In the genomic region with DNA sequence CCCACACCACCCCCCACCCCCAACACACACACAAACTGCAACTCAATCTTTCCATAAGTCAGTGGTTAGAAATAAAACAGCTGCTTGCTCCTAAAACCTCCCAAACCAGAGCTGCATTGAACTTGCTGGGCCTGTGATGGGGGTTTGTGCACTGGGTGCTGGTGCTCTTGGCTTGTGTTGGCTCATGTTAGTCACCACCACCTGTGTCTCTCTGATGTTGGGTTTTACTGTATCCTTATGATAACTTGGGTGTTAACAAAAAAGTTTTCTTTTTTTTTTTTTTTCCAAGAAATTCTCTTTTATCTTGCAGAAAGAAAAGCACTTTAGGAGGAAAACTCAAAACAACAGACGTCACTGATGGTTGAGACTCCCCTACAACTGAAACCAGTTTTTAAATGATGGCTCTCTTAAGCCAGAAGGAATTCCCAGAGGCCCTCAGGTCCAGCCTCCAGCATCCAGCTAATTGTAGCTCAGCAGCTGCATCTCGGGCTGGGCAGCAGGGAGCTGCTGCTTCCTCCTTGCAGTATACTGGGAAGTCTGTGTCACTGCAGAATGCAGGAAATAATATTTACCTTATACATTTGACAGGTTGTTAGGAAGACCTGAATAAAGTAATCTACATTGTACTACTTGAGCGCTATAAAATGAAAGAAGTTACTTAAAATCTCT, we compare ENCODE assay signal across 24 cellular contexts.
A peak's percentile ranks its signal among the peaks of the same experiment; 100 is the strongest.
DNase-seq lines count a peak whose midpoint lies in the region; ATAC-seq and TF ChIP-seq lines count a peak whose summit lies in the region.
"Had no signal": no experiment of that assay in that cellular context is flagged by ENCODE, and none has a peak within 500 bp of the region (broad histone marks: within the 10 kb centered on the region; RNA-seq: fewer than 3 reads in every experiment).

No MANE protein-coding gene starts in this region.

- H3K27me3 ChIP-seq in Caco-2 (replicated peaks; ENCODE audit: control insufficient read depth, insufficient read depth, low read length): no peaks in the 10 kb centered on the region
- H3K27me3 ChIP-seq: BLaER1, heart left ventricle had no signal

- POLR2A ChIA-PET in Caco-2 (lab: Charles Lee): interaction anchor here (0.6 to 0.7 kb wide), 2 partner anchors 22 to 1464 kb away, joined by 3 to 5 read pairs; no protein-coding TSS in a partner anchor
- POLR2A ChIA-PET in T-cell (lab: Charles Lee): no interaction called here

- intact Hi-C loops in Caco-2 (cut with micrococcal nuclease; ENCODE audit: unreplicated experiment): loop anchor here (2.0 kb wide), 2 partner anchors 110 to 176 kb away; no protein-coding TSS in a partner anchor

- no peaks in the 10 kb centered on the region for H3K36me3 Mint-ChIP-seq in Caco-2 (ENCODE audit: insufficient read depth, unreplicated experiment)
- no peaks in the 10 kb centered on the region for H3K36me3 Mint-ChIP-seq in T-cell
- H3K36me3 Mint-ChIP-seq: mesothelial cell of epicardium had no signal

- no peak overlapping the region for H3K4me3 Mint-ChIP-seq in Caco-2 (ENCODE audit: unreplicated experiment)
- H3K4me3 Mint-ChIP-seq in T-cell: no peak overlapping the region
- H3K4me3 Mint-ChIP-seq: activated naive CD8-positive, alpha-beta T cell treated with anti-CD3 and anti-CD28 coated beads, Interleukin-2, amount 50 U/mL, for 24 hours; mesothelial cell of epicardium; nephron progenitor cell had no signal

- H3K4me1 Mint-ChIP-seq in Caco-2 (ENCODE audit: low read depth, unreplicated experiment): peaks cover 51% of the 10 kb centered on the region
- no peaks in the 10 kb centered on the region for H3K4me1 Mint-ChIP-seq in T-cell
- H3K4me1 Mint-ChIP-seq: activated naive CD8-positive, alpha-beta T cell treated with anti-CD3 and anti-CD28 coated beads, Interleukin-2, amount 50 U/mL, for 24 hours had no signal

- H3K27ac Mint-ChIP-seq in Caco-2 (ENCODE audit: unreplicated experiment) (peak overlapping the region; percentile 7), T-cell (no peak overlapping the region)
- H3K27ac Mint-ChIP-seq: activated naive CD8-positive, alpha-beta T cell treated with anti-CD3 and anti-CD28 coated beads, Interleukin-2, amount 50 U/mL, for 24 hours; mesothelial cell of epicardium; nephron progenitor cell had no signal

- H3K9me3 ChIP-seq in Caco-2: peaks cover 3% of the 10 kb centered on the region; the same call in 1 of the 2 replicates
- H3K9me3 ChIP-seq: BLaER1, heart left ventricle, left ventricle myocardium inferior, thoracic aorta had no signal

- H3K4me3 ChIP-seq in Caco-2 (ENCODE audit: low read depth, low read length): no peak overlapping the region
- H3K4me3 ChIP-seq: BLaER1, heart left ventricle, left ventricle myocardium inferior, thoracic aorta had no signal

- H3K4me1 ChIP-seq in Caco-2: peaks cover 71% of the 10 kb centered on the region
- H3K4me1 ChIP-seq: BLaER1, left ventricle myocardium inferior had no signal

- no peaks in the 10 kb centered on the region for H3K36me3 ChIP-seq in Caco-2 (ENCODE audit: control insufficient read depth, insufficient read depth, low read length)
- H3K36me3 ChIP-seq: BLaER1, heart left ventricle, left ventricle myocardium inferior, thoracic aorta had no signal

- no TSS peak for BruUV-seq in Caco-2 (replicated peaks; lab: Mats Ljungman, UMichigan)

- CTCF ChIA-PET in Caco-2 (lab: Charles Lee) (interaction anchor here (0.6 to 3.2 kb wide), 6 partner anchors 11 to 182 kb away, joined by 3 to 18 read pairs (median 4); no protein-coding TSS in a partner anchor), T-cell (lab: Charles Lee) (interaction anchor here in 1 of 2 donors (0.5 kb wide), 1 partner anchor 597 kb away, joined by 10 read pairs; no protein-coding TSS in a partner anchor)

- no peak for TF ChIP-seq CTCF in Caco-2 (IDR thresholded peaks at IDR 0.05; ENCODE audit: insufficient read depth in 1 of 2, low read depth in 1 of 2, low read length in 1 of 2, severe bottlenecking in 1 of 2, unreplicated experiment in 1 of 2)

- ATAC-seq in HG03139 (IDR thresholded peaks at IDR 0.05; ENCODE audit: unreplicated experiment) (no peak), HG03135 (IDR thresholded peaks at IDR 0.05; ENCODE audit: unreplicated experiment) (no peak), T-cell (replicated peaks in 1 of 4) (no peak)
- ATAC-seq: activated naive CD8-positive, alpha-beta T cell treated with anti-CD3 and anti-CD28 coated beads, Interleukin-2, amount 50 U/mL, for 24 hours; right cardiac atrium; Right ventricle myocardium inferior; stimulated activated naive CD8-positive, alpha-beta T cell treated with anti-CD3 and anti-CD28 coated beads, Interleukin-15, Interleukin-2, amounts not matched to agents 100 U/mL and 50 U/mL, for 24 hours had no signal

- DNase-seq in Caco-2: peak in 1 of 2 experiments; percentile 53
- DNase-seq in NCI-H2227 treated with DMSO at 0.1 percent for 48 hours (lab: John Stamatoyannopoulos, UW): peak; percentile 35
- peak; percentile 66 for DNase-seq in RPMI7951 (ENCODE audit: low read depth)
- DNase-seq in islet precursor cell: peak; percentile 64
- DNase-seq in T-cell: no peak
- DNase-seq in RKO (ENCODE audit: low spot score): no peak
- DNase-seq: activated CD4-positive, alpha-beta T cell treated with anti-CD3 and anti-CD28 coated beads, Interleukin-2, amount 50 U/mL, for 48 hours; activated gamma-delta T cell; activated naive CD8-positive, alpha-beta T cell treated with anti-CD3 and anti-CD28 coated beads, Interleukin-2, amount 50 U/mL, for 24 hours; DND-41; heart left ventricle; left ventricle myocardium inferior; MM.1S; NCI-H1694; nephron progenitor cell; right cardiac atrium; stimulated activated naive CD8-positive, alpha-beta T cell treated with anti-CD3 and anti-CD28 coated beads, Interleukin-15, Interleukin-2, amounts not matched to agents 100 U/mL and 50 U/mL, for 24 hours; T1000 had no signal

- peaks cover 20% of the 10 kb centered on the region for H3K9me3 Mint-ChIP-seq in Caco-2 (ENCODE audit: unreplicated experiment)
- H3K9me3 Mint-ChIP-seq in T-cell: no peaks in the 10 kb centered on the region
- H3K9me3 Mint-ChIP-seq: activated naive CD8-positive, alpha-beta T cell treated with anti-CD3 and anti-CD28 coated beads, Interleukin-2, amount 50 U/mL, for 24 hours; mesothelial cell of epicardium; nephron progenitor cell had no signal

- H3K27me3 Mint-ChIP-seq in Caco-2 (ENCODE audit: insufficient read depth, unreplicated experiment) (no peaks in the 10 kb centered on the region), T-cell (peaks cover 4 to 22% of the 10 kb centered on the region in 2 donors)

Comparison
In these comparisons a context has a peak if more than half of its experiments do, and no peak if none do; other contexts are left out.
1. DNase-seq: peak in NCI-H2227 treated with DMSO at 0.1 percent for 48 hours (single experiment), RPMI7951 (single experiment) and islet precursor cell (single experiment); none in T-cell (0 of 34) and RKO (single experiment).